1 cellular context compared by ENCODE assay signal in the genomic region with DNA sequence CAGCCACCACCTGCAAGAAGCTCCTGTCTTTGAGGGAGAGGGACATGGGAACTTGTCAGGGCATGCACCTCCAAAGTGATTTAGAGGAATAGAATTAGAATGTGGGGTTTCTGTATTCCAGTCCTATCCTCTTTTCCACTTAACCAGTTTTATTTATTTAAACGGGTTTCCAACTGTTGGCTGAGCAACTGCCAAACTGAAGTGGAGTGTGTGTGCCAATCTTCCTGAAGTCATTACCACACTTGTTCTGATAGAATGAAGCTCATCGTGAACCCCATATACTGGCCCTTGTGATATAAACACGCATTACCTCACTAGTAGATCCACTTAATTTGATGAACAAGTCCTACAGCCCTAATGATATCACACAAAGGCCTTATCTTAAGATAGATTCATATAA.
TF ChIP-seq lines count a peak whose summit lies in the region.

No MANE protein-coding gene starts in this region.

TF ChIP-seq in IMR-90, 13 proteins besides CTCF, POLR2A, EP300 and RAD21 (continued from another document):
- no peak for TF ChIP-seq CHD1 (IDR thresholded peaks at IDR 0.05; ENCODE audit: low read depth, low read length)
- TF ChIP-seq FOS (IDR thresholded peaks at IDR 0.05; ENCODE audit: low read depth, low read length), result no peak
